In the genomic region with DNA sequence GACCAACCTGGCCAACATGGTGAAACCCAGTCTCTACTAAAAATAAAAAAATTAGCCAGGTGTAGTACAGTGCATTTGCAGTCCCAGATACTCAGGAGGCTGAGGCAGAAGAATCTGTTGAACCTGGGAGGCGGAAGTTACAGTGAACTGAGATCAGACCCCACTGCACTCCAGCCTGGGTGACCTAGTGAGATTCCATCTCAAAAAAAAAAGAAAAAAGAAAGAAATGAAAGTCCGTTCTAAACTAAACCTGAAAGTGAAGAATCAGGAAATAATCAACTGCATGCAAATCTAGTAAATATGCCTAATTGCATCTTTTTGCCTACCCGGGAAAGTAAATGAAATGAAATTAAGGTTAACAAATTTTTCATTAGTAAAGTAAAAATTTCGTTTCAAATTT, we compare ENCODE assay signal across 21 cellular contexts.
A peak's percentile ranks its signal among the peaks of the same experiment; 100 is the strongest.
DNase-seq lines count a peak whose midpoint lies in the region; ATAC-seq, FAIRE-seq and TF ChIP-seq lines count a peak whose summit lies in the region.
"Had no signal": no experiment of that assay in that cellular context is flagged by ENCODE, and none has a peak within 500 bp of the region (broad histone marks: within the 10 kb centered on the region; RNA-seq: fewer than 3 reads in every experiment).

No MANE protein-coding gene starts in this region.

- H3K27ac ChIP-seq in OCI-LY3 (ENCODE audit: low read length) (peak overlapping the region; percentile 22; the same call in 1 of the 2 replicates), osteoblast (ENCODE audit: low read depth, low read length) (no peak overlapping the region), smooth muscle cell (ENCODE audit: low read depth) (no peak overlapping the region)
- H3K27ac ChIP-seq: BLaER1, KMS-11, PC-9, right lobe of liver, testis had no signal

- H3K4me1 ChIP-seq in OCI-LY3 (ENCODE audit: low read length) (peaks cover 16% of the 10 kb centered on the region), osteoblast (ENCODE audit: insufficient read depth, low read length) (no peaks in the 10 kb centered on the region), smooth muscle cell (ENCODE audit: low read depth) (no peaks in the 10 kb centered on the region)
- H3K4me1 ChIP-seq: BLaER1, testis had no signal

- DNase-seq in GM18507 (ENCODE audit: extremely low spot score, insufficient read length, low read depth) (no peak), osteoblast (ENCODE audit: insufficient read length, low spot score, missing footprints) (no peak), SHP77 treated with DMSO at 0.1 percent for 48 hours (lab: John Stamatoyannopoulos, UW) (no peak), smooth muscle cell (lab: John Stamatoyannopoulos, UW; ENCODE audit: unreplicated experiment) (no peak)
- DNase-seq: activated CD4-positive, alpha-beta T cell treated with anti-CD3 and anti-CD28 coated beads for 4 hours; activated naive CD8-positive, alpha-beta T cell treated with anti-CD3 and anti-CD28 coated beads for 36 hours; Calu3; effector memory CD4-positive, alpha-beta T cell; NCI-H1048; NCI-H2029; NCI-H345; PC-9; right lobe of liver; T-helper 1 cell; testis had no signal

- no peaks in the 10 kb centered on the region for H3F3A ChIP-seq in smooth muscle cell (ENCODE audit: low read depth)

- H3K4me2 ChIP-seq in OCI-LY3 (ENCODE audit: low read length) (peak overlapping the region; percentile 66), osteoblast (ENCODE audit: insufficient read depth, low read length) (no peak overlapping the region), smooth muscle cell (no peak overlapping the region)
- H3K4me2 ChIP-seq: BLaER1, KMS-11, PC-9 had no signal

- TF ChIP-seq CTCF in OCI-LY3 (IDR thresholded peaks at IDR 0.05; ENCODE audit: low read depth, low read length): no peak
- TF ChIP-seq CTCF in osteoblast (IDR thresholded peaks at IDR 0.05; ENCODE audit: extremely low read depth, low read depth, low read length): no peak
- no peak for TF ChIP-seq CTCF in smooth muscle cell (IDR thresholded peaks at IDR 0.05; ENCODE audit: borderline replicate concordance, insufficient read depth, poor library complexity, severe bottlenecking)

- H3K9ac ChIP-seq in OCI-LY3 (ENCODE audit: low read length): no peak overlapping the region
- H3K9ac ChIP-seq in smooth muscle cell (ENCODE audit: low read depth): no peak overlapping the region
- H3K9ac ChIP-seq: BLaER1, KMS-11 had no signal

- H3K9me3 ChIP-seq in OCI-LY3 (ENCODE audit: insufficient read depth, low read length): no peaks in the 10 kb centered on the region
- H3K9me3 ChIP-seq in osteoblast (ENCODE audit: low read depth, low read length): no peaks in the 10 kb centered on the region
- H3K9me3 ChIP-seq in smooth muscle cell (replicated peaks; ENCODE audit: low read depth): no peaks in the 10 kb centered on the region
- H3K9me3 ChIP-seq: BLaER1, right lobe of liver, testis had no signal

- H2AFZ ChIP-seq in OCI-LY3 (ENCODE audit: low read depth, low read length) (no peak overlapping the region), osteoblast (ENCODE audit: low read length) (no peak overlapping the region), smooth muscle cell (ENCODE audit: low read depth) (no peak overlapping the region)
- H2AFZ ChIP-seq: PC-9 had no signal

- no peaks in the 10 kb centered on the region for H4K20me1 ChIP-seq in OCI-LY3 (ENCODE audit: insufficient read depth, low read length)
- H4K20me1 ChIP-seq in osteoblast (ENCODE audit: insufficient read depth, low read length): no peaks in the 10 kb centered on the region
- H4K20me1 ChIP-seq in smooth muscle cell (ENCODE audit: low read depth): no peaks in the 10 kb centered on the region

- peak overlapping the region; percentile 53 for H3K4me3 ChIP-seq in OCI-LY3 (ENCODE audit: low read length)
- H3K4me3 ChIP-seq in osteoblast (ENCODE audit: insufficient read depth, low read length): no peak overlapping the region
- no peak overlapping the region for H3K4me3 ChIP-seq in smooth muscle cell
- H3K4me3 ChIP-seq: BLaER1, PC-9, right lobe of liver, testis had no signal

- ATAC-seq in GM19438 (IDR thresholded peaks at IDR 0.05; ENCODE audit: low read depth, unreplicated experiment) (peak; percentile 86), HG02885 (IDR thresholded peaks at IDR 0.05; ENCODE audit: poor library complexity, unreplicated experiment) (peak; percentile 78), HG02678 (IDR thresholded peaks at IDR 0.05; ENCODE audit: unreplicated experiment) (no peak)
- ATAC-seq: right lobe of liver had no signal

- FAIRE-seq in GM18507 (lab: Jason Lieb, UNC): peak; percentile 70

- no peaks in the 10 kb centered on the region for H3K36me3 ChIP-seq in OCI-LY3 (replicated peaks; ENCODE audit: low read depth, low read length)
- H3K36me3 ChIP-seq in osteoblast (ENCODE audit: insufficient read depth, low read length): peaks cover 44% of the 10 kb centered on the region
- H3K36me3 ChIP-seq in smooth muscle cell (ENCODE audit: low read depth): peaks cover 20% of the 10 kb centered on the region

- no peaks in the 10 kb centered on the region for H3K79me2 ChIP-seq in OCI-LY3 (ENCODE audit: low read length)
- peaks cover 25% of the 10 kb centered on the region for H3K79me2 ChIP-seq in osteoblast (ENCODE audit: insufficient read depth, low read length)
- no peaks in the 10 kb centered on the region for H3K79me2 ChIP-seq in smooth muscle cell (ENCODE audit: low read depth)

- no peaks in the 10 kb centered on the region for H3K27me3 ChIP-seq in OCI-LY3 (ENCODE audit: low read depth, low read length)
- no peaks in the 10 kb centered on the region for H3K27me3 ChIP-seq in osteoblast (ENCODE audit: insufficient read depth, low read length)
- no peaks in the 10 kb centered on the region for H3K27me3 ChIP-seq in smooth muscle cell (ENCODE audit: low read depth)
- H3K27me3 ChIP-seq: BLaER1, right lobe of liver, testis had no signal

- WGBS in smooth muscle cell (ENCODE audit: low lambda C conversion rate): 93% methylated on average over 4 of the region's 4 CpGs
